Comparison of ENCODE assay signal across 10 cellular contexts in genomic region chr9:78028926-78029325, GRCh38. TPM values are rescaled to one million over a fixed set of nuclear protein-coding genes. Genes with fewer than 3 reads are reported as not detected.
DNase-seq lines count a peak whose midpoint lies in the region; ATAC-seq and TF ChIP-seq lines count a peak whose summit lies in the region.
"Had no signal": no experiment of that assay in that cellular context is flagged by ENCODE, and none has a peak within 500 bp of the region (broad histone marks: within the 10 kb centered on the region; RNA-seq: fewer than 3 reads in every experiment).

No MANE protein-coding gene starts in this region.

- no peak overlapping the region for H4K91ac ChIP-seq in IMR-90 (ENCODE audit: insufficient read depth, low read depth, low read length)

- H3K27me3 ChIP-seq in AG04450 (ENCODE audit: control insufficient read depth, insufficient read depth, low read length) (no peaks in the 10 kb centered on the region), IMR-90 (ENCODE audit: control insufficient read depth, insufficient read depth, low read length) (no peaks in the 10 kb centered on the region), dorsolateral prefrontal cortex (no peaks in the 10 kb centered on the region)

- no peaks in the 10 kb centered on the region for H3K27me3 Mint-ChIP-seq in nephron progenitor cell (ENCODE audit: low read depth, poor library complexity)

- TF ChIP-seq CTCF in AG04450 (IDR thresholded peaks at IDR 0.05; ENCODE audit: low read depth, low read length) (no peak), IMR-90 (conservative IDR thresholded peaks at IDR 0.05; ENCODE audit: low read depth, low read length) (no peak), dorsolateral prefrontal cortex (IDR thresholded peaks at IDR 0.05 in 54 of 56, conservative IDR thresholded peaks at IDR 0.05 in 2 of 56; ENCODE audit: low read depth in 1 of 56, partially characterized antibody in 56 of 56) (peak in 1 of 56 donors; percentile 16), nephron progenitor cell (IDR thresholded peaks at IDR 0.05) (no peak)

- DNase-seq in AG04450 (ENCODE audit: low read depth, low spot score) (no peak), IMR-90 (no peak), dorsolateral prefrontal cortex (no peak), nephron progenitor cell (no peak), NAMALWA (ENCODE audit: low spot score) (no peak)
- no peak for DNase-seq in stimulated activated CD4-positive, alpha-beta T cell treated with anti-CD3 and anti-CD28 coated beads, Interleukin-12 subunit alpha, Interleukin-12 subunit beta, amount 100 ng/mL, for 4 hours
- DNase-seq in activated CD4-positive, alpha-beta T cell treated with anti-CD3 and anti-CD28 coated beads, Interleukin-2, amount 50 U/mL, for 4 hours: no peak
- DNase-seq: activated effector memory CD4-positive, alpha-beta T cell treated with anti-CD3 and anti-CD28 coated beads, Interleukin-2, amount 50 U/mL, for 16 hours; NCI-H226 had no signal

- H2AFZ ChIP-seq in IMR-90 (replicated peaks; ENCODE audit: low read length, poor library complexity): no peak overlapping the region

- no peak overlapping the region for H3K27ac Mint-ChIP-seq in nephron progenitor cell

- dilution Hi-C loops in IMR-90 (cut with HindIII; ENCODE audit: low sequenced_read_pairs, unreplicated experiment): no loop called here

- no peak overlapping the region for H2BK15ac ChIP-seq in IMR-90 (ENCODE audit: low read depth, low read length)

- H3K9me3 Mint-ChIP-seq in nephron progenitor cell: no peaks in the 10 kb centered on the region

- WGBS in IMR-90 (ENCODE audit: extremely low coverage in 2 of 2, insufficient read length in 1 of 2), 2 experiments: no CpG with 5 or more reads among the region's 1 CpG

- peaks cover 32% of the 10 kb centered on the region; the same call in 1 of the 2 replicates for H4K20me1 ChIP-seq in IMR-90 (ENCODE audit: insufficient read depth, low read length)

- no peak overlapping the region; a peak in 1 of 4 replicates for H4K8ac ChIP-seq in IMR-90 (ENCODE audit: low read depth in 2 of 2, low read length in 2 of 2)

- H3K79me1 ChIP-seq in IMR-90 (ENCODE audit: low read depth in 1 of 2, low read length in 2 of 2): peaks cover 7 to 48% of the 10 kb centered on the region in 2 experiments

- peaks cover 12% of the 10 kb centered on the region for H3K36me3 Mint-ChIP-seq in nephron progenitor cell (ENCODE audit: low read depth)

- H3K9me3 ChIP-seq in AG04450 (ENCODE audit: control insufficient read depth, insufficient read depth, low read length) (no peaks in the 10 kb centered on the region; the same call in 1 of the 2 replicates), IMR-90 (ENCODE audit: control insufficient read depth, insufficient read depth, low read length) (no peaks in the 10 kb centered on the region)

- in situ Hi-C loops in IMR-90 (cut with MboI; ENCODE audit: low sequenced_read_pairs): no loop called here

- CTCF ChIA-PET in AG04450 (lab: Charles Lee): interaction anchor here (0.6 to 1.0 kb wide), 2 partner anchors 9 to 132 kb away, joined by 3 read pairs; no protein-coding TSS in a partner anchor
- CTCF ChIA-PET in IMR-90 (lab: Yijun Ruan, JAX): interaction anchor here (0.9 kb wide), 1 partner anchor 187 kb away, joined by 4 read pairs; no protein-coding TSS in a partner anchor

- no peak overlapping the region for H4K5ac ChIP-seq in IMR-90 (ENCODE audit: low read depth, low read length)

- H3K9ac ChIP-seq in IMR-90 (ENCODE audit: low read depth, low read length): peak overlapping the region; percentile 86

- POLR2A ChIA-PET in AG04450 (lab: Yijun Ruan, JAX): no interaction called here
- POLR2A ChIA-PET in IMR-90 (lab: Charles Lee; ENCODE audit: unreplicated experiment): interaction anchor here (0.6 kb wide), 1 partner anchor 255 kb away, joined by 5 read pairs; no protein-coding TSS in a partner anchor

- TF ChIP-seq POLR2A in IMR-90 (IDR thresholded peaks at IDR 0.05; ENCODE audit: low read depth, low read length): no peak

- H3K4me3 Mint-ChIP-seq in nephron progenitor cell: peak overlapping the region; percentile 94

- H3K4me3 ChIP-seq in AG04450 (ENCODE audit: low read depth, low read length): peak overlapping the region; percentile 85
- H3K4me3 ChIP-seq in IMR-90 (ENCODE audit: insufficient read depth, low read depth, low read length): no peak overlapping the region
- peak overlapping the region; percentile 53 to 88 (median 78) for H3K4me3 ChIP-seq in dorsolateral prefrontal cortex

- H3K4me2 ChIP-seq in IMR-90 (ENCODE audit: low read depth, low read length): peak overlapping the region; percentile 99

- H3K36me3 ChIP-seq in IMR-90 (ENCODE audit: control insufficient read depth, insufficient read depth, low read length): no peaks in the 10 kb centered on the region

- no peak overlapping the region for H2BK120ac ChIP-seq in IMR-90 (ENCODE audit: low read depth, low read length)

- H2BK20ac ChIP-seq in IMR-90 (ENCODE audit: low read depth, low read length): no peak overlapping the region

- H3K14ac ChIP-seq in IMR-90 (replicated peaks; ENCODE audit: low read depth, low read length): 0 out of 2 replicates have a peak overlapping the region, but pooled peaks have one; percentile 40

- H3K23ac ChIP-seq in IMR-90 (ENCODE audit: low read depth, low read length): peak overlapping the region; percentile 50; the same call in 1 of the 2 replicates

- H3K4ac ChIP-seq in IMR-90 (ENCODE audit: low read depth, low read length): no peak overlapping the region; the same call in 1 of the 2 replicates

- H3K4me1 ChIP-seq in IMR-90 (ENCODE audit: control insufficient read depth, insufficient read depth, low read length): peaks cover 4% of the 10 kb centered on the region; the same call in 1 of the 2 replicates

- H2AK5ac ChIP-seq in IMR-90 (ENCODE audit: low read depth, low read length): no peak overlapping the region

- ATAC-seq in IMR-90 (ENCODE audit: low read depth) (no peak), GM18519 (IDR thresholded peaks at IDR 0.05; ENCODE audit: low FRiP score, unreplicated experiment) (no peak)

- H2AK9ac ChIP-seq in IMR-90 (replicated peaks; ENCODE audit: low read depth, low read length, poor library complexity): no peak overlapping the region

- H3K4me1 Mint-ChIP-seq in nephron progenitor cell: peaks cover 69% of the 10 kb centered on the region

- no peak overlapping the region; the same call in 1 of the 2 replicates for H3K56ac ChIP-seq in IMR-90 (ENCODE audit: extremely low read depth, insufficient read depth, low read length)

- peak overlapping the region; percentile 37 for H2BK5ac ChIP-seq in IMR-90 (ENCODE audit: low read depth, low read length, poor library complexity, severe bottlenecking)

- intact Hi-C loops in IMR-90 (cut with micrococcal nuclease) (no loop called here), dorsolateral prefrontal cortex (cut with DNase I) (no loop called here)

- peaks cover 3% of the 10 kb centered on the region; the same call in 1 of the 2 replicates for H3K9me1 ChIP-seq in IMR-90 (ENCODE audit: insufficient read depth, low read length)

- no peak for TF ChIP-seq RAD21 in IMR-90 (IDR thresholded peaks at IDR 0.05; ENCODE audit: low read length)

- no TSS peak for BruUV-seq in IMR-90 (replicated peaks; lab: Mats Ljungman, UMichigan)

- H3K18ac ChIP-seq in IMR-90 (ENCODE audit: low read depth, low read length): no peak overlapping the region

- H3K27ac ChIP-seq in AG04450 (ENCODE audit: low read depth, low read length) (no peak overlapping the region), IMR-90 (ENCODE audit: insufficient read depth, low read length) (peak overlapping the region; percentile 69; the same call in 1 of the 2 replicates), dorsolateral prefrontal cortex (peak overlapping the region in 57 of 59 donors; percentile 33 to 99 (median 96))

TF ChIP-seq in IMR-90, 13 proteins besides CTCF, POLR2A, EP300 and RAD21:
- TF ChIP-seq MAFK (IDR thresholded peaks at IDR 0.05; ENCODE audit: low read depth, low read length): no peak
- TF ChIP-seq ELK1 (IDR thresholded peaks at IDR 0.05; ENCODE audit: borderline replicate concordance, low read depth, low read length): no peak
- TF ChIP-seq FOS (IDR thresholded peaks at IDR 0.05; ENCODE audit: low read depth, low read length): no peak
- no peak for TF ChIP-seq CEBPB (IDR thresholded peaks at IDR 0.05; ENCODE audit: low read depth, low read length)
- no peak for TF ChIP-seq RCOR1 (IDR thresholded peaks at IDR 0.05; ENCODE audit: insufficient replicate concordance, low read length)
- no peak for TF ChIP-seq MAZ (IDR thresholded peaks at IDR 0.05; ENCODE audit: borderline replicate concordance, low read depth, low read length)
- no peak for TF ChIP-seq RFX5 (IDR thresholded peaks at IDR 0.05; ENCODE audit: low read depth, low read length)
TF ChIP-seq in IMR-90: peak in this region for 0.

RNA-seq across cellular contexts. Expression of gene GNAQ, which starts 2.7 kb away (rescaled TPM):
- 56.1 and 71.4 TPM in 2 replicates for polyA plus RNA-seq in AG04450 (2011; rRNA removed)
- 63.2 and 87.1 TPM in 2 replicates for polyA minus RNA-seq in AG04450 (2011; rRNA and poly(A)+ RNA removed)
- 50.7 and 63.6 TPM in 2 replicates for total RNA-seq in IMR-90 (2012; rRNA removed)
- polyA plus RNA-seq in IMR-90 (2012; rRNA removed): 19.9 and 23.1 TPM in 2 replicates
- 2.8 and 3.8 TPM in 2 replicates for polyA plus RNA-seq in IMR-90 (2012; cell fraction: cytosol; rRNA removed)
- polyA plus RNA-seq in IMR-90 (2012; cell fraction: nucleus; rRNA removed; ENCODE audit: low replicate concordance): 3.3 and 29.5 TPM in 2 replicates
- total RNA-seq in dorsolateral prefrontal cortex: 100 to 1,000 TPM; 111 to 197 (median 146) TPM
